Comparison of ENCODE assay signal across 8 cellular contexts in genomic region chr1:65148178-65148547, GRCh38. TPM values are rescaled to one million over a fixed set of nuclear protein-coding genes. Genes with fewer than 3 reads are reported as not detected.
DNase-seq lines count a peak whose midpoint lies in the region; ATAC-seq and TF ChIP-seq lines count a peak whose summit lies in the region.
"Not testable (repeated sequence)": the region's sequence is repeated elsewhere in the genome, so short reads cannot be mapped to it uniquely, and the experiment has no call there.

TSS of gene AK4 (plus strand) at chr1:65148203. CDS start at chr1:65148408, 205 bp downstream.

- TF ChIP-seq CTCF in HFF-Myc (IDR thresholded peaks at IDR 0.05; ENCODE audit: low read depth, low read length, missing control alignments); activated B cell treated with CpG ODN at 0.5 μM for 24 hours (IDR thresholded peaks at IDR 0.05); coronary artery (IDR thresholded peaks at IDR 0.05); neutrophil (IDR thresholded peaks at IDR 0.05); type B pancreatic cell (conservative IDR thresholded peaks at IDR 0.05): not testable (repeated sequence)

- not testable (repeated sequence) for H3K36me3 Mint-ChIP-seq in activated B cell treated with CpG ODN at 0.5 μM for 24 hours (ENCODE audit: low read depth); type B pancreatic cell

- peaks cover 43% of the 10 kb centered on the region for H3K27me3 Mint-ChIP-seq in activated B cell treated with CpG ODN at 0.5 μM for 24 hours
- H3K27me3 Mint-ChIP-seq in type B pancreatic cell: peaks cover 35% of the 10 kb centered on the region

- H3K4me3 Mint-ChIP-seq in activated B cell treated with CpG ODN at 0.5 μM for 24 hours (peak within 1 kb of the TSS; percentile 80), type B pancreatic cell (peak within 1 kb of the TSS; percentile 92)

- H3K4me3 ChIP-seq in HFF-Myc (replicated peaks; ENCODE audit: low read depth, low read length): peak within 1 kb of the TSS; percentile 66
- peak within 1 kb of the TSS; percentile 84 for H3K4me3 ChIP-seq in coronary artery
- peak within 1 kb of the TSS; percentile 66 for H3K4me3 ChIP-seq in iPS-11a (ENCODE audit: low read depth, low read length)
- peak within 1 kb of the TSS; percentile 72 to 87 for H3K4me3 ChIP-seq in neutrophil (ENCODE audit: low read depth in 1 of 2, low read length in 1 of 2)

- CTCF ChIA-PET in activated B cell treated with CpG ODN at 0.5 μM for 24 hours (lab: Charles Lee): not testable (repeated sequence)

- intact Hi-C loops in activated B cell treated with CpG ODN at 0.5 μM for 24 hours (cut with micrococcal nuclease): loop anchor here (5.0 kb wide), 1 partner anchor 86 kb away; no protein-coding TSS in a partner anchor

- peaks cover 11 to 19% of the 10 kb centered on the region in 2 experiments for H3K4me1 ChIP-seq in neutrophil (ENCODE audit: control insufficient read depth in 1 of 2, insufficient read depth in 1 of 2, low read depth in 1 of 2, low read length in 1 of 2)

- peaks cover 76% of the 10 kb centered on the region for H3K27me3 ChIP-seq in neutrophil

- H3K9me3 Mint-ChIP-seq in activated B cell treated with CpG ODN at 0.5 μM for 24 hours, type B pancreatic cell: not testable (repeated sequence)

- ATAC-seq in GM18511 (IDR thresholded peaks at IDR 0.05; ENCODE audit: unreplicated experiment): peak; percentile 22
- ATAC-seq in activated B cell treated with CpG ODN at 0.5 μM for 24 hours (ENCODE audit: low read depth): not testable (repeated sequence)

- H3K27ac ChIP-seq in coronary artery: peak within 1 kb of the TSS; percentile 90 to 95
- not testable (repeated sequence) for H3K27ac ChIP-seq in neutrophil

- not testable (repeated sequence) for H3K9me3 ChIP-seq in neutrophil

- H3K27ac Mint-ChIP-seq in activated B cell treated with CpG ODN at 0.5 μM for 24 hours: not testable (repeated sequence)
- H3K27ac Mint-ChIP-seq in type B pancreatic cell: peak within 1 kb of the TSS; percentile 87

- H3K36me3 ChIP-seq in neutrophil: not testable (repeated sequence)

- not testable (repeated sequence) for DNase-seq in HFF-Myc (ENCODE audit: extremely low read depth, low read depth); HT1080 (ENCODE audit: low read depth); activated B cell treated with CpG ODN at 0.5 μM for 24 hours; coronary artery (ENCODE audit: low spot score); type B pancreatic cell (ENCODE audit: extremely low spot score, unreplicated experiment)

- H3K4me1 Mint-ChIP-seq in activated B cell treated with CpG ODN at 0.5 μM for 24 hours: peaks cover 11% of the 10 kb centered on the region
- peaks cover 21% of the 10 kb centered on the region for H3K4me1 Mint-ChIP-seq in type B pancreatic cell (ENCODE audit: unreplicated experiment)

- POLR2A ChIA-PET in activated B cell treated with CpG ODN at 0.5 μM for 24 hours (lab: Charles Lee): not testable (repeated sequence)

RNA-seq across cellular contexts. Expression of gene AK4, which starts in this region (rescaled TPM):
- total RNA-seq in HT1080 (2014; rRNA removed; shearing (Covaris generic)): 28.3 and 39.2 TPM in 2 replicates
- polyA plus RNA-seq in HT1080 (2015; cell fraction: cytosol; rRNA removed): 58.4 and 58.9 TPM in 2 replicates
- 28.2 and 30.2 TPM in 2 replicates for polyA plus RNA-seq in HT1080 (2015; cell fraction: nucleus; rRNA removed)
- 1.6 and 1.8 TPM in 2 replicates for total RNA-seq in activated B cell treated with CpG ODN at 0.5 μM for 24 hours
- total RNA-seq in type B pancreatic cell (ENCODE audit: low replicate concordance): 35.2 and 80.0 TPM in 2 replicates

Comparison
In these comparisons a context has a peak if more than half of its experiments do, and no peak if none do; other contexts are left out.
1. RNA of gene AK4 (total RNA-seq): 28.3 to 39.2 TPM in HT1080 and 35.2 to 80.0 TPM in type B pancreatic cell; 1.6 to 1.8 TPM in activated B cell treated with CpG ODN at 0.5 μM for 24 hours; every median in the first group is over 10 times any median in the second.
2. Peak in every context shown above with its lines, with median percentiles within 50 percentile points of each other: H3K4me3 ChIP-seq.